Comparison of ENCODE assay signal across 15 cellular contexts in the genomic region with DNA sequence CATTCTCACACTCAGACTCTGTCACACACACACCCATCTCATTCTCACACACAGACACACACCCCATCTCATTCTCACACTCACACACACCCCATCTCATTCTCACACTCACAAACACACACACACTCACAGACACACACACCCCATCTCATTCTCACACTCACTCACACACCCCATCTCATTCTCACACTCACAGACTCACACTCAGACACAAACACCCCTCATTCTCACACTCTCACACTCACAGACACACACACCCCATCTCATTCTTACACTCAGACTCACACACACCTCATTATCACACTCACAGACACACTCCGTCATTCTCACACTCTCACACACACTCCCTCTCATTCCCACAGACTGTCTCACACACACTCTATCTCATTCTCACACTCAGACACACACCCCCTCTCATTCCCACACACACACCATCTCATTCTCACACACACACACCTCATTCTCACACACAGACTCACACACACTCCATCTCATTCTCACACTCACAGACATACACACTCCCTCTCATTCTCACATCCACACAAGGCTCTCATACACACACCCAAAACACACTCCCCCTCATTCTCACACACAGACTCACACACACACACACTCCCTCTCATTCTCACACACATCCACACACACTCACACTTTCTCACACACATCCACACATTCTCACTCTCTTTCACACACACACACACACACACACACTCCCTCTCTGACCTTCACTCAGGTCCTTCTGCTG. TPM values are rescaled to one million over a fixed set of nuclear protein-coding genes. Genes with fewer than 3 reads are reported as not detected.
"Had no signal": no experiment of that assay in that cellular context is flagged by ENCODE, and none has a peak within 500 bp of the region (broad histone marks: within the 10 kb centered on the region; RNA-seq: fewer than 3 reads in every experiment).

No MANE protein-coding gene starts in this region.

- H3K27ac Mint-ChIP-seq: activated B cell treated with CpG ODN at 0.5 μM for 24 hours; activated CD4-positive, alpha-beta T cell treated with anti-CD3 and anti-CD28 coated beads, Interleukin-2, amount 10 ng/mL, durations not matched to agents 7 days and 5 days; activated T-helper 17 cell treated with anti-CD3 and anti-CD28 coated beads, Interleukin-2, amount 50 U/mL, for 72 hours; memory B cell; stimulated activated effector memory CD8-positive, alpha-beta T cell treated with anti-CD3 and anti-CD28 coated beads, Interleukin-12 subunit alpha, Interleukin-12 subunit beta, amount 100 ng/mL, for 72 hours; T-helper 1 cell treated with Interleukin-12 subunit alpha and Interleukin-12 subunit beta and Interleukin-4 antibody, amounts not matched to agents 30 μg/mL and 1 μg/mL, for 36 hours had no signal

- H3K27me3 Mint-ChIP-seq: central memory CD8-positive, alpha-beta T cell had no signal

- H3K4me1 Mint-ChIP-seq: activated T-helper 17 cell treated with anti-CD3 and anti-CD28 coated beads, Interleukin-2, amount 50 U/mL, for 72 hours; central memory CD8-positive, alpha-beta T cell; memory B cell; neural crest cell had no signal

- H3K36me3 ChIP-seq: adrenal gland, esophagus muscularis mucosa, tibial nerve had no signal

- H3K4me3 Mint-ChIP-seq: activated B cell treated with CpG ODN at 0.5 μM for 24 hours; activated CD4-positive, alpha-beta T cell treated with anti-CD3 and anti-CD28 coated beads, Interleukin-2, amount 10 ng/mL, durations not matched to agents 7 days and 5 days; central memory CD8-positive, alpha-beta T cell; memory B cell; neural crest cell; stimulated activated effector memory CD8-positive, alpha-beta T cell treated with anti-CD3 and anti-CD28 coated beads, Interleukin-12 subunit alpha, Interleukin-12 subunit beta, amount 100 ng/mL, for 72 hours; T-helper 1 cell treated with Interleukin-12 subunit alpha and Interleukin-12 subunit beta and Interleukin-4 antibody, amounts not matched to agents 30 μg/mL and 1 μg/mL, for 36 hours had no signal

- H3K36me3 Mint-ChIP-seq: memory B cell; stimulated activated effector memory CD8-positive, alpha-beta T cell treated with anti-CD3 and anti-CD28 coated beads, Interleukin-12 subunit alpha, Interleukin-12 subunit beta, amount 100 ng/mL, for 72 hours had no signal

- H3K9me3 ChIP-seq: adrenal gland, esophagus muscularis mucosa, tibial nerve had no signal

- H3K9me3 Mint-ChIP-seq: activated B cell treated with CpG ODN at 0.5 μM for 24 hours; activated CD4-positive, alpha-beta T cell treated with anti-CD3 and anti-CD28 coated beads, Interleukin-2, amount 10 ng/mL, durations not matched to agents 7 days and 5 days; activated T-helper 17 cell treated with anti-CD3 and anti-CD28 coated beads, Interleukin-2, amount 50 U/mL, for 72 hours; central memory CD8-positive, alpha-beta T cell; memory B cell; neural crest cell; stimulated activated effector memory CD8-positive, alpha-beta T cell treated with anti-CD3 and anti-CD28 coated beads, Interleukin-12 subunit alpha, Interleukin-12 subunit beta, amount 100 ng/mL, for 72 hours; T-helper 1 cell treated with Interleukin-12 subunit alpha and Interleukin-12 subunit beta and Interleukin-4 antibody, amounts not matched to agents 30 μg/mL and 1 μg/mL, for 36 hours had no signal

- FAIRE-seq: endometrium had no signal

- DNase-seq: activated B cell treated with CpG ODN at 0.5 μM for 24 hours; activated CD4-positive, alpha-beta T cell treated with anti-CD3 and anti-CD28 coated beads, Interleukin-2, amount 10 ng/mL, durations not matched to agents 7 days and 5 days; activated naive CD4-positive, alpha-beta T cell treated with anti-CD3 and anti-CD28 coated beads, Interleukin-2, amount 50 U/mL, for 16 hours; activated T-cell treated with anti-CD3 and anti-CD28 coated beads for 4 hours; retina had no signal

- H3K27ac ChIP-seq: adrenal gland, esophagus muscularis mucosa, tibial nerve had no signal

RNA-seq across cellular contexts. Expression of a gene that starts 2.9 kb away (rescaled TPM):
- total RNA-seq: activated B cell treated with CpG ODN at 0.5 μM for 24 hours had no signal
